10 cellular contexts compared by ENCODE assay signal in genomic region chr3:50587806-50588758, GRCh38. TPM values are rescaled to one million over a fixed set of nuclear protein-coding genes. Genes with fewer than 3 reads are reported as not detected.
DNase-seq lines count a peak whose midpoint lies in the region; ATAC-seq lines count a peak whose summit lies in the region.
"Had no signal": no experiment of that assay in that cellular context is flagged by ENCODE, and none has a peak within 500 bp of the region (broad histone marks: within the 10 kb centered on the region; RNA-seq: fewer than 3 reads in every experiment).

No MANE protein-coding gene starts in this region.

- no peaks in the 10 kb centered on the region for H3K9me3 ChIP-seq in CD8-positive, alpha-beta memory T cell (ENCODE audit: low read length)
- no peaks in the 10 kb centered on the region for H3K9me3 ChIP-seq in neuronal stem cell (replicated peaks in 1 of 2; ENCODE audit: control insufficient read depth in 2 of 2, insufficient read depth in 1 of 2, low read depth in 1 of 2, low read length in 2 of 2)
- H3K9me3 ChIP-seq: Caco-2 had no signal

- H2BK15ac ChIP-seq in neuronal stem cell (ENCODE audit: low read length), result no peak overlapping the region

- H3K14ac ChIP-seq in neuronal stem cell (ENCODE audit: low read length), result no peak overlapping the region

- H3K23ac ChIP-seq in neuronal stem cell (ENCODE audit: low read depth, low read length, poor library complexity), result peak overlapping the region; percentile 93

- no peak overlapping the region for H3K4me2 ChIP-seq in neuronal stem cell (ENCODE audit: insufficient read depth, low read length, poor library complexity, severe bottlenecking)

- CTCF ChIA-PET in CD8-positive, alpha-beta memory T cell (lab: Charles Lee), result interaction anchor here (1.0 to 11.1 kb wide), 6 partner anchors 9 to 65 kb away, joined by 3 to 293 read pairs (median 32); partner anchors contain the start of genes C3orf18, CISH, HEMK1 and MAPKAPK3

- H2BK120ac ChIP-seq in neuronal stem cell (ENCODE audit: low read depth, low read length), result no peak overlapping the region

- H2AFZ ChIP-seq in neuronal stem cell (ENCODE audit: low read length), result no peak overlapping the region

- no peaks in the 10 kb centered on the region for H3K27me3 ChIP-seq in CD8-positive, alpha-beta memory T cell (ENCODE audit: insufficient read depth, low read length, poor library complexity, severe bottlenecking)
- peaks cover 0 to 1% (median 0%) of the 10 kb centered on the region in 3 experiments for H3K27me3 ChIP-seq in neuronal stem cell (ENCODE audit: control insufficient read depth in 3 of 3, insufficient read depth in 3 of 3, low read depth in 1 of 3, low read length in 3 of 3)

- no CpG with 5 or more reads among the region's 17 CpGs for WGBS in neuronal stem cell (ENCODE audit: extremely low coverage in 2 of 2, insufficient read length in 2 of 2, insufficient replicate concordance in 1 of 2), 2 donors

- peak overlapping the region; percentile 63 for H3K9ac ChIP-seq in neuronal stem cell (ENCODE audit: low read depth, low read length, poor library complexity)

- peak overlapping the region; percentile 40 for H2AK5ac ChIP-seq in neuronal stem cell (ENCODE audit: low read depth, low read length)

- peak overlapping the region; percentile 62 to 83 (median 72) for H3K4me3 Mint-ChIP-seq in CD8-positive, alpha-beta memory T cell

- peak overlapping the region; percentile 30 for H2BK12ac ChIP-seq in neuronal stem cell (ENCODE audit: low read length)

- peak overlapping the region; percentile 88 to 99 (median 94) for H3K27ac Mint-ChIP-seq in CD8-positive, alpha-beta memory T cell

- H3K18ac ChIP-seq in neuronal stem cell (ENCODE audit: low read length), result no peak overlapping the region

- ATAC-seq in HG03175 (IDR thresholded peaks at IDR 0.05; ENCODE audit: unreplicated experiment) (peak; percentile 37), HG03280 (IDR thresholded peaks at IDR 0.05; ENCODE audit: unreplicated experiment) (no peak)

- H3K27me3 Mint-ChIP-seq in CD8-positive, alpha-beta memory T cell, result no peaks in the 10 kb centered on the region

- peaks cover 3% of the 10 kb centered on the region for H3K79me1 ChIP-seq in neuronal stem cell (ENCODE audit: low read depth, low read length)

- H3K4me1 ChIP-seq in CD8-positive, alpha-beta memory T cell (ENCODE audit: insufficient read depth, low read length), result peaks cover 67% of the 10 kb centered on the region
- H3K4me1 ChIP-seq in neuronal stem cell (ENCODE audit: control insufficient read depth in 2 of 2, insufficient read depth in 1 of 2, low read depth in 1 of 2, low read length in 2 of 2), result no peaks in the 10 kb centered on the region

- peak overlapping the region; percentile 29 for H3K27ac ChIP-seq in CD8-positive, alpha-beta memory T cell (ENCODE audit: low read depth, low read length)
- H3K27ac ChIP-seq in neuronal stem cell (replicated peaks; ENCODE audit: low read length), result no peak overlapping the region

- no peak overlapping the region for H2BK5ac ChIP-seq in neuronal stem cell (ENCODE audit: low read length)

- H4K8ac ChIP-seq in neuronal stem cell (ENCODE audit: low read depth, low read length), result peak overlapping the region; percentile 43

- no peak overlapping the region for H3K4ac ChIP-seq in neuronal stem cell (ENCODE audit: low read length)

- POLR2A ChIA-PET in CD8-positive, alpha-beta memory T cell (lab: Charles Lee), result interaction anchor here (0.7 to 5.3 kb wide), 5 partner anchors 13 to 24 kb away, joined by 3 to 56 read pairs (median 20); partner anchors contain the start of genes C3orf18 and CISH

- no peaks in the 10 kb centered on the region for H3K9me3 Mint-ChIP-seq in CD8-positive, alpha-beta memory T cell

- H3K4me1 Mint-ChIP-seq in CD8-positive, alpha-beta memory T cell, result peaks cover 54 to 72% (median 66%) of the 10 kb centered on the region in 3 donors

- H4K91ac ChIP-seq in neuronal stem cell (ENCODE audit: low read depth, low read length, poor library complexity), result peak overlapping the region; percentile 22

- peak in 4 of 5 donors; percentile 60 to 81 (median 64) for DNase-seq in CD8-positive, alpha-beta memory T cell
- DNase-seq in activated T-cell treated with anti-CD3 and anti-CD28 coated beads, Interleukin-2, amount 50 U/mL, for 48 hours, result peak; percentile 92 to 94
- DNase-seq in neuronal stem cell (ENCODE audit: low spot score) (no peak), NCI-H187 (lab: John Stamatoyannopoulos, UW) (no peak), superior temporal gyrus (ENCODE audit: extremely low spot score) (no peak), NCI-H226 (no peak)
- DNase-seq: Caco-2, NCI-H2029 had no signal

- no peaks in the 10 kb centered on the region for H3K36me3 ChIP-seq in CD8-positive, alpha-beta memory T cell (ENCODE audit: insufficient read depth, low read length)
- peaks cover 0 to 6% of the 10 kb centered on the region in 2 donors for H3K36me3 ChIP-seq in neuronal stem cell (replicated peaks in 1 of 2; ENCODE audit: control insufficient read depth in 2 of 2, insufficient read depth in 2 of 2, low read length in 2 of 2)

- peaks cover 0 to 12% (median 2%) of the 10 kb centered on the region in 3 donors for H3K36me3 Mint-ChIP-seq in CD8-positive, alpha-beta memory T cell

- H3K4me3 ChIP-seq in CD8-positive, alpha-beta memory T cell (ENCODE audit: low read length), result peak overlapping the region; percentile 9
- peak overlapping the region in 1 of 2 donors; percentile 27 for H3K4me3 ChIP-seq in neuronal stem cell (ENCODE audit: low read length in 2 of 2)

RNA-seq across cellular contexts. Expression of gene HEMK1, which starts 18.8 kb away (rescaled TPM):
- total RNA-seq in CD8-positive, alpha-beta memory T cell, result 10 to 100 TPM; 51.8 to 55.0 TPM
- 27.4 TPM for polyA plus RNA-seq in CD8-positive, alpha-beta memory T cell
- 15.5 TPM for polyA plus RNA-seq in neuronal stem cell (2013, experiment 1 of 2)
- 15.1 TPM for polyA plus RNA-seq in neuronal stem cell (2013, experiment 2 of 2)

RNA-seq across cellular contexts. Expression of gene C3orf18, which starts 20.5 kb away (rescaled TPM):
- 10 to 100 TPM; 11.5 to 13.0 TPM for total RNA-seq in CD8-positive, alpha-beta memory T cell
- polyA plus RNA-seq in CD8-positive, alpha-beta memory T cell, result 15.8 TPM
- polyA plus RNA-seq in neuronal stem cell (2013, experiment 1 of 2), result 9.9 TPM
- 9.3 TPM for polyA plus RNA-seq in neuronal stem cell (2013, experiment 2 of 2)

RNA-seq across cellular contexts. Expression of gene CISH, which starts 23.5 kb away (rescaled TPM):
- 100 to 1,000 TPM; 216 to 222 TPM for total RNA-seq in CD8-positive, alpha-beta memory T cell
- 92.8 TPM for polyA plus RNA-seq in CD8-positive, alpha-beta memory T cell
- polyA plus RNA-seq in neuronal stem cell (2013, experiment 1 of 2), result 2.1 TPM
- 2.1 TPM for polyA plus RNA-seq in neuronal stem cell (2013, experiment 2 of 2)

RNA-seq across cellular contexts. Expression of gene MAPKAPK3, which starts 28.9 kb away (rescaled TPM):
- 100 to 1,000 TPM; 153 to 156 TPM for total RNA-seq in CD8-positive, alpha-beta memory T cell
- 57.0 TPM for polyA plus RNA-seq in CD8-positive, alpha-beta memory T cell
- polyA plus RNA-seq in neuronal stem cell (2013, experiment 1 of 2), result 90.3 TPM
- 89.0 TPM for polyA plus RNA-seq in neuronal stem cell (2013, experiment 2 of 2)

Comparison
In these comparisons a context has a peak if more than half of its experiments do, and no peak if none do; other contexts are left out.
1. DNase-seq: peak in CD8-positive, alpha-beta memory T cell (4 of 5) and activated T-cell treated with anti-CD3 and anti-CD28 coated beads, Interleukin-2, amount 50 U/mL, for 48 hours (2 of 2); none in neuronal stem cell (single experiment), NCI-H187 (0 of 2), superior temporal gyrus (single experiment) and NCI-H226 (single experiment).